ENCODE assay signal across 8 cellular contexts in genomic region chr10:6275022-6275997, GRCh38.
A peak's percentile ranks its signal among the peaks of the same experiment; 100 is the strongest.
DNase-seq lines count a peak whose midpoint lies in the region; ATAC-seq and FAIRE-seq lines count a peak whose summit lies in the region.

No MANE protein-coding gene starts in this region.

- peak; percentile 87 for FAIRE-seq in HTR-8/SVneo (lab: Jason Lieb, UNC)

- ATAC-seq in GM19397 (IDR thresholded peaks at IDR 0.05; ENCODE audit: unreplicated experiment) (peak; percentile 68), GM21360 (IDR thresholded peaks at IDR 0.05; ENCODE audit: unreplicated experiment) (no peak)

- no peaks in the 10 kb centered on the region for H3K27me3 ChIP-seq in layer of hippocampus (ENCODE audit: control insufficient read depth, insufficient read depth, low read length)

- DNase-seq in AG20443 (ENCODE audit: low spot score) (peak; percentile 98), HTR-8/SVneo (ENCODE audit: insufficient read length, low spot score) (peak; percentile 93), caudate nucleus (lab: John Stamatoyannopoulos, UW) (peak in 54 of 61 donors; percentile 13 to 91 (median 53))
- DNase-seq in activated CD4-positive, alpha-beta T cell treated with anti-CD3 and anti-CD28 coated beads for 1 hour: peak; percentile 82
- peak; percentile 65 to 90 (median 74) for DNase-seq in stimulated activated CD4-positive, alpha-beta T cell treated with anti-CD3 and anti-CD28 coated beads, Interleukin-1b, Interleukin-23, amount 100 ng/mL, for 24 hours (ENCODE audit: low read depth in 4 of 4, low spot score in 1 of 4)

- H3K27ac ChIP-seq in caudate nucleus (ENCODE audit: low read depth, low read length) (peak overlapping the region; percentile 27), layer of hippocampus (ENCODE audit: low read depth, low read length) (peak overlapping the region; percentile 69)
